In genomic region chr11:19332476-19332875, GRCh38 we compare ENCODE assay signal across 12 cellular contexts.
DNase-seq lines count a peak whose midpoint lies in the region; ATAC-seq and TF ChIP-seq lines count a peak whose summit lies in the region.
"Had no signal": no experiment of that assay in that cellular context is flagged by ENCODE, and none has a peak within 500 bp of the region (broad histone marks: within the 10 kb centered on the region; RNA-seq: fewer than 3 reads in every experiment).

No MANE protein-coding gene starts in this region.

- peak; percentile 82 for ATAC-seq in GM18909 (IDR thresholded peaks at IDR 0.05; ENCODE audit: poor library complexity, unreplicated experiment)
- peak; percentile 90 for ATAC-seq in GM21529 (IDR thresholded peaks at IDR 0.05; ENCODE audit: unreplicated experiment)
- ATAC-seq in HG03064 (IDR thresholded peaks at IDR 0.05; ENCODE audit: low read depth, unreplicated experiment) = peak; percentile 94
- no peak for ATAC-seq in stimulated activated memory B cell treated with anti-CD40 and anti-IgM and Interleukin-4, amounts not matched to agents 10 μg/mL and 1 μg/mL and 100 μg/mL, for 72 hours
- no peak for ATAC-seq in right lobe of liver

- H3K4me3 Mint-ChIP-seq in stimulated activated memory B cell treated with anti-CD40 and anti-IgM and Interleukin-4, amounts not matched to agents 10 μg/mL and 1 μg/mL and 100 μg/mL, for 72 hours = no peak overlapping the region
- no peak overlapping the region for H3K4me3 Mint-ChIP-seq in type B pancreatic cell
- H3K4me3 Mint-ChIP-seq: activated B cell treated with CpG ODN at 0.5 μM for 24 hours had no signal

- intact Hi-C loops in right lobe of liver (cut with DNase I) = no loop called here

- H3K27me3 ChIP-seq in right lobe of liver = no peaks in the 10 kb centered on the region
- H3K27me3 ChIP-seq: ascending aorta had no signal

- no peaks in the 10 kb centered on the region for H3K4me1 Mint-ChIP-seq in stimulated activated memory B cell treated with anti-CD40 and anti-IgM and Interleukin-4, amounts not matched to agents 10 μg/mL and 1 μg/mL and 100 μg/mL, for 72 hours
- peaks cover 17% of the 10 kb centered on the region for H3K4me1 Mint-ChIP-seq in type B pancreatic cell (ENCODE audit: unreplicated experiment)
- H3K4me1 Mint-ChIP-seq: activated B cell treated with CpG ODN at 0.5 μM for 24 hours had no signal

- no peak for TF ChIP-seq POLR2A in right lobe of liver (IDR thresholded peaks at IDR 0.05)

- H3K4me1 ChIP-seq in right lobe of liver = no peaks in the 10 kb centered on the region
- H3K4me1 ChIP-seq: ascending aorta had no signal

- 88% methylated on average over 2 of the region's 2 CpGs for WGBS in right lobe of liver (ENCODE audit: insufficient coverage, low coverage, low lambda C conversion rate, missing lambda C conversion rate)

- no peak overlapping the region for H3K27ac Mint-ChIP-seq in stimulated activated memory B cell treated with anti-CD40 and anti-IgM and Interleukin-4, amounts not matched to agents 10 μg/mL and 1 μg/mL and 100 μg/mL, for 72 hours
- H3K27ac Mint-ChIP-seq in type B pancreatic cell = no peak overlapping the region
- H3K27ac Mint-ChIP-seq: activated B cell treated with CpG ODN at 0.5 μM for 24 hours had no signal

- no peaks in the 10 kb centered on the region for H3K9me3 Mint-ChIP-seq in stimulated activated memory B cell treated with anti-CD40 and anti-IgM and Interleukin-4, amounts not matched to agents 10 μg/mL and 1 μg/mL and 100 μg/mL, for 72 hours
- H3K9me3 Mint-ChIP-seq in type B pancreatic cell = no peaks in the 10 kb centered on the region
- H3K9me3 Mint-ChIP-seq: activated B cell treated with CpG ODN at 0.5 μM for 24 hours had no signal

- peaks cover 24% of the 10 kb centered on the region for H3K27me3 Mint-ChIP-seq in stimulated activated memory B cell treated with anti-CD40 and anti-IgM and Interleukin-4, amounts not matched to agents 10 μg/mL and 1 μg/mL and 100 μg/mL, for 72 hours
- peaks cover 42% of the 10 kb centered on the region for H3K27me3 Mint-ChIP-seq in type B pancreatic cell

- TF ChIP-seq CTCF in type B pancreatic cell (conservative IDR thresholded peaks at IDR 0.05) (no peak), right lobe of liver (IDR thresholded peaks at IDR 0.05) (no peak)

- no peak overlapping the region for H3K27ac ChIP-seq in right lobe of liver
- H3K27ac ChIP-seq: ascending aorta, neutrophil had no signal

- H3K36me3 Mint-ChIP-seq in stimulated activated memory B cell treated with anti-CD40 and anti-IgM and Interleukin-4, amounts not matched to agents 10 μg/mL and 1 μg/mL and 100 μg/mL, for 72 hours = no peaks in the 10 kb centered on the region
- H3K36me3 Mint-ChIP-seq in type B pancreatic cell = no peaks in the 10 kb centered on the region

- no peak for DNase-seq in NCI-H345 treated with DMSO at 0.1 percent for 48 hours (lab: John Stamatoyannopoulos, UW; ENCODE audit: unreplicated experiment)
- DNase-seq in type B pancreatic cell (ENCODE audit: extremely low spot score, unreplicated experiment) = no peak
- DNase-seq in right lobe of liver = no peak
- DNase-seq: activated B cell treated with CpG ODN at 0.5 μM for 24 hours, dermis blood vessel endothelial cell, small intestine had no signal

- no peaks in the 10 kb centered on the region for H3K9me3 ChIP-seq in right lobe of liver
- H3K9me3 ChIP-seq: ascending aorta, neutrophil had no signal

- H3K4me3 ChIP-seq in right lobe of liver = no peak overlapping the region
- H3K4me3 ChIP-seq: ascending aorta had no signal

- H3K36me3 ChIP-seq in right lobe of liver = no peaks in the 10 kb centered on the region
- H3K36me3 ChIP-seq: ascending aorta, neutrophil had no signal

Comparison
In these comparisons a context has a peak if more than half of its experiments do, and no peak if none do; other contexts are left out.
1. ATAC-seq: peak in GM18909 (single experiment), GM21529 (single experiment) and HG03064 (single experiment); none in stimulated activated memory B cell treated with anti-CD40 and anti-IgM and Interleukin-4, amounts not matched to agents 10 μg/mL and 1 μg/mL and 100 μg/mL, for 72 hours (single experiment) and right lobe of liver (0 of 4).